Comparison of ENCODE assay signal across 8 cellular contexts in genomic region chr3:157159762-157160651, GRCh38. TPM values are rescaled to one million over a fixed set of nuclear protein-coding genes. Genes with fewer than 3 reads are reported as not detected.
A peak's percentile ranks its signal among the peaks of the same experiment; 100 is the strongest.
DNase-seq lines count a peak whose midpoint lies in the region; ATAC-seq and TF ChIP-seq lines count a peak whose summit lies in the region.

Gene CCNL1, minus strand, starts transcription at chr3:157160147. Its CDS starts 53 bp downstream, at chr3:157160094.

- peaks cover 69% of the 10 kb centered on the region for H3K79me2 ChIP-seq in PC-9 (ENCODE audit: low read depth)

- peak within 1 kb of the TSS; percentile 96 for H3K4me2 ChIP-seq in PC-9

- no peaks in the 10 kb centered on the region for H3K9me3 ChIP-seq in PC-9 (ENCODE audit: insufficient read depth, low read depth)

- BruUV-seq in PC-9 (replicated peaks; lab: Mats Ljungman, UMichigan) = no TSS peak

- TF ChIP-seq CTCF in PC-9 (conservative IDR thresholded peaks at IDR 0.05) (no peak), epithelial cell of proximal tubule (conservative IDR thresholded peaks at IDR 0.05; ENCODE audit: low read depth, low read length) (no peak)

- H3K4me3 ChIP-seq in PC-9 = peak within 1 kb of the TSS; percentile 93
- peak within 1 kb of the TSS; percentile 94 for H3K4me3 ChIP-seq in epithelial cell of proximal tubule (ENCODE audit: low read depth, low read length)

- peak within 1 kb of the TSS; percentile 76 for H2AFZ ChIP-seq in PC-9

- ATAC-seq in GM21723 (IDR thresholded peaks at IDR 0.05; ENCODE audit: unreplicated experiment) = peak; percentile 86

- POLR2A ChIA-PET in PC-9 (lab: Charles Lee; ENCODE audit: unreplicated experiment) = interaction anchor here (0.6 to 3.0 kb wide), 10 partner anchors 9 to 528 kb away, joined by 3 to 111 read pairs (median 4); no protein-coding TSS in a partner anchor

- H3K36me3 ChIP-seq in PC-9 (ENCODE audit: low read depth) = peaks cover 42% of the 10 kb centered on the region

- intact Hi-C loops in PC-9 (cut with micrococcal nuclease; ENCODE audit: unreplicated experiment) = loop anchor here (1.0 to 5.0 kb wide), 4 partner anchors 15 to 339 kb away; partner anchors contain the start of gene PTX3

- peaks cover 42% of the 10 kb centered on the region for H4K20me1 ChIP-seq in PC-9 (ENCODE audit: insufficient read depth)

- no peaks in the 10 kb centered on the region for H3K27me3 ChIP-seq in PC-9 (ENCODE audit: insufficient read depth, low read depth)

- H3K27ac ChIP-seq in PC-9 = peak within 1 kb of the TSS; percentile 100

- CTCF ChIA-PET in PC-9 (lab: Charles Lee) = interaction anchor here (0.5 to 1.0 kb wide), 4 partner anchors 16 to 407 kb away, joined by 3 to 5 read pairs (median 3); no protein-coding TSS in a partner anchor

- peaks cover 50% of the 10 kb centered on the region for H3K4me1 ChIP-seq in PC-9 (replicated peaks; ENCODE audit: insufficient read depth)

- in situ Hi-C loops in KBM-7 (cut with MboI; ENCODE audit: low pct_unique_long_range_greater_than_20kb, low sequenced_read_pairs) = no loop called here

- DNase-seq in DMS53 treated with DMSO at 0.1 percent for 48 hours (lab: John Stamatoyannopoulos, UW; ENCODE audit: unreplicated experiment) = peak; percentile 68
- DNase-seq in KBM-7 = peak; percentile 96
- peak; percentile 92 to 97 for DNase-seq in PC-9
- DNase-seq in activated T-cell treated with anti-CD3 and anti-CD28 coated beads, Interleukin-2, amount 50 U/mL, for 1 hour = peak; percentile 96
- DNase-seq in epithelial cell of proximal tubule (ENCODE audit: low read depth) = peak; percentile 68
- DNase-seq in mucosa of gallbladder (ENCODE audit: low spot score) = peak; percentile 97
- DNase-seq in stimulated activated CD8-positive, alpha-beta memory T cell treated with anti-CD3 and anti-CD28 coated beads, Interleukin-4, amount 100 ng/mL, for 24 hours (ENCODE audit: low read depth) = peak; percentile 93

- H3K9me2 ChIP-seq in PC-9 (ENCODE audit: insufficient read depth) = no peaks in the 10 kb centered on the region

- H3F3A ChIP-seq in PC-9 (ENCODE audit: insufficient read depth, low read depth) = peaks cover 69% of the 10 kb centered on the region

RNA-seq across cellular contexts. Expression of gene CCNL1, which starts in this region (rescaled TPM):
- 91.3 and 101 TPM in 2 replicates for total RNA-seq in PC-9 (2021)
- 39.3 and 61.2 TPM in 2 replicates for total RNA-seq in epithelial cell of proximal tubule
- total RNA-seq in mucosa of gallbladder = 96.7 TPM

Comparison
In these comparisons a context has a peak if more than half of its experiments do, and no peak if none do; other contexts are left out.
1. Peak in every context shown above with its lines: DNase-seq, ATAC-seq, H3K4me3 ChIP-seq and H3K27ac ChIP-seq.